In the genomic region with DNA sequence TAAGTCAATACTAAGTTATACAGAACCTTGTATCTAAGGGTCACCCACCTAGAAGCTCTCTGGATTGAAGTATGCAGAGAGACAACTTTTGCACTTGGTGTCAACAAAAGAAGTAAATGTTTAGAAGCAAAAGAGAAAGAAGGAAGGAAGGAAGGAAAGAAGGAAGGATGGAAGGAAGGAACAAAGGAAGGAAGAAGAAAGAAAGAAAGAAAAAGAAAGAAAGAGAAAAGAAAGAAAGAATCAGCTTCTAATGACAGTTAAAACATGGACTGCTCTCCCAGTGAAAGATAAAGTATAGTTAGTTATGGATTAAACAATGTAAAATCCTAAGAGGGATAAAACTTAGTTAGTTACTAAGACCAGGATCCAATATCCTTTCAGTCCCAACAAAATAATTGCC, we compare ENCODE assay signal across 20 cellular contexts.
"Had no signal": no experiment of that assay in that cellular context is flagged by ENCODE, and none has a peak within 500 bp of the region (broad histone marks: within the 10 kb centered on the region; RNA-seq: fewer than 3 reads in every experiment).

No MANE protein-coding gene starts in this region.

- H3K27ac ChIP-seq: colonic mucosa, heart left ventricle, right atrium auricular region, sigmoid colon, skin epidermis, stomach, thyroid gland, upper lobe of left lung had no signal

- DNase-seq: cerebellar nuclear complex; colonic mucosa; dermis blood vessel endothelial cell; effector CD4-positive, alpha-beta T cell; heart left ventricle; hippocampal formation; mammary epithelial cell; mucosa of descending colon; naive thymus-derived CD8-positive, alpha-beta T cell; sigmoid colon; stimulated activated CD4-positive, alpha-beta T cell treated with anti-CD3 and anti-CD28 coated beads, Interleukin-2, amount 100 ng/mL, for 24 hours; stimulated activated CD4-positive, alpha-beta T cell treated with anti-CD3 and anti-CD28 coated beads, Interleukin-4, amount 100 ng/mL, for 4 hours; stimulated activated naive B cell treated with anti-CD40 and anti-IgM and Interleukin-4, amounts not matched to agents 10 μg/mL and 1 μg/mL and 100 μg/mL, for 72 hours; stomach; substantia nigra; thyroid gland; upper lobe of left lung; uterus had no signal

- H3K4me1 Mint-ChIP-seq: stimulated activated naive B cell treated with anti-CD40 and anti-IgM and Interleukin-4, amounts not matched to agents 10 μg/mL and 1 μg/mL and 100 μg/mL, for 72 hours had no signal

- H3K36me3 ChIP-seq: colonic mucosa, heart left ventricle, right atrium auricular region, sigmoid colon, stomach, thyroid gland, upper lobe of left lung, uterus had no signal

- H3K27ac Mint-ChIP-seq: stimulated activated naive B cell treated with anti-CD40 and anti-IgM and Interleukin-4, amounts not matched to agents 10 μg/mL and 1 μg/mL and 100 μg/mL, for 72 hours had no signal

- H3K9me3 ChIP-seq: colonic mucosa, heart left ventricle, mucosa of descending colon, right atrium auricular region, sigmoid colon, stomach, thyroid gland, upper lobe of left lung, uterus had no signal

- ATAC-seq: heart left ventricle; mucosa of descending colon; naive thymus-derived CD8-positive, alpha-beta T cell; stimulated activated naive B cell treated with anti-CD40 and anti-IgM and Interleukin-4, amounts not matched to agents 10 μg/mL and 1 μg/mL and 100 μg/mL, for 72 hours had no signal

- H3K27me3 Mint-ChIP-seq: naive thymus-derived CD8-positive, alpha-beta T cell; stimulated activated naive B cell treated with anti-CD40 and anti-IgM and Interleukin-4, amounts not matched to agents 10 μg/mL and 1 μg/mL and 100 μg/mL, for 72 hours had no signal

- H3K36me3 Mint-ChIP-seq: naive thymus-derived CD8-positive, alpha-beta T cell; stimulated activated naive B cell treated with anti-CD40 and anti-IgM and Interleukin-4, amounts not matched to agents 10 μg/mL and 1 μg/mL and 100 μg/mL, for 72 hours had no signal

- H3K4me3 ChIP-seq: colonic mucosa, heart left ventricle, mucosa of descending colon, right atrium auricular region, sigmoid colon, skin epidermis, stomach, thyroid gland, upper lobe of left lung, uterus had no signal

- H3K4me1 ChIP-seq: colonic mucosa, thyroid gland, upper lobe of left lung, uterus had no signal

- H3K27me3 ChIP-seq: colonic mucosa, heart left ventricle, right atrium auricular region, sigmoid colon, stomach, thyroid gland, upper lobe of left lung, uterus had no signal

- H3K4me3 Mint-ChIP-seq: naive thymus-derived CD8-positive, alpha-beta T cell; stimulated activated naive B cell treated with anti-CD40 and anti-IgM and Interleukin-4, amounts not matched to agents 10 μg/mL and 1 μg/mL and 100 μg/mL, for 72 hours had no signal
